ENCODE assay signal across 20 cellular contexts in the genomic region with DNA sequence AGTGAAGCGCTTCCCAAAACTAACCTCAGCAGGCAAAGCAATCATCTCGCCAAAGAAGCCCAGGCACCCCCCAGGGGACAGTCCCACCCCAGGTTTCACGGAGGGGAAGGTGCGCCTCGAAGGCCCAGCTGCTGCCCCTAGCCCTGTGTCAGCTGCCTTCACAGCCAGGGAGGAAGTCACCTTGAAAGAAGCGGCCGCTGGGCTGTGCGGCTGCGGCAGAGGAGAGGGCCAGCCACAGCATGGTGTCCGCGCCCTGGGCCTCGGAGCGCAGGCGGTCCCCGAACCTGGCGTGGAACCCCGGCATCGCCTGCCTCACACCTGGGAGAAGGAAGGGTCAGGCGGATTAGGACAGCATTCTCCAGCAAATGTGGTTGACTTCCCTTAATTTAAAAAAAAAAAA. TPM values are rescaled to one million over a fixed set of nuclear protein-coding genes. Genes with fewer than 3 reads are reported as not detected.
A peak's percentile ranks its signal among the peaks of the same experiment; 100 is the strongest.
DNase-seq lines count a peak whose midpoint lies in the region; ATAC-seq, FAIRE-seq and TF ChIP-seq lines count a peak whose summit lies in the region.
"Had no signal": no experiment of that assay in that cellular context is flagged by ENCODE, and none has a peak within 500 bp of the region (broad histone marks: within the 10 kb centered on the region; RNA-seq: fewer than 3 reads in every experiment).

No MANE protein-coding gene starts in this region.

- TF ChIP-seq RAD21 in GM12878 (IDR thresholded peaks at IDR 0.05; ENCODE audit: insufficient read depth, low read depth, low read length) = no peak

- in situ Hi-C loops in GM12878 (cut with MboI) = no loop called here

- H3K4me1 ChIP-seq in GM12878 (ENCODE audit: control insufficient read depth, insufficient read depth, low read length) = peaks cover 14% of the 10 kb centered on the region
- H3K4me1 ChIP-seq in ovary (ENCODE audit: insufficient read depth) = peaks cover 20% of the 10 kb centered on the region
- peaks cover 23 to 45% of the 10 kb centered on the region in 2 donors for H3K4me1 ChIP-seq in thoracic aorta (ENCODE audit: control insufficient read depth in 1 of 2, low read depth in 2 of 2)

- TF ChIP-seq EP300 in GM12878 (IDR thresholded peaks at IDR 0.05; ENCODE audit: borderline replicate concordance in 1 of 2, control insufficient read depth in 1 of 2, low read depth in 2 of 2, low read length in 2 of 2) = no peak
- no peak for TF ChIP-seq EP300 in ovary (IDR thresholded peaks at IDR 0.05)

- no peak overlapping the region for H2AFZ ChIP-seq in GM12878 (ENCODE audit: control insufficient read depth, low read depth, low read length)

- CTCF ChIA-PET in RWPE1 (lab: Yijun Ruan, JAX) = interaction anchor here (0.6 to 0.7 kb wide), 2 partner anchors 355 to 483 kb away, joined by 3 read pairs; no protein-coding TSS in a partner anchor
- CTCF ChIA-PET in GM12878 (lab: Yijun Ruan, JAX) = no interaction called here

- 92% methylated on average over 19 of the region's 19 CpGs for WGBS in GM12878 (ENCODE audit: insufficient coverage, insufficient replicate concordance, low lambda C conversion rate, missing lambda C conversion rate)
- WGBS in ovary, 3 donors = 93 to 95% (median 95%) methylated on average over 19 of the region's 19 CpGs

- RAD21 ChIA-PET in GM12878 (lab: Charles Lee; ENCODE audit: unreplicated experiment) = no interaction called here

- intact Hi-C loops in GM12878 (cut with micrococcal nuclease; ENCODE audit: unreplicated experiment) (no loop called here), ovary (cut with DNase I) (no loop called here)

- H3K27me3 ChIP-seq in GM12878 (replicated peaks in 1 of 2; ENCODE audit: control insufficient read depth in 2 of 2, insufficient read depth in 2 of 2, low read length in 1 of 2) = no peaks in the 10 kb centered on the region
- H3K27me3 ChIP-seq in ovary = no peaks in the 10 kb centered on the region
- no peaks in the 10 kb centered on the region for H3K27me3 ChIP-seq in thoracic aorta (replicated peaks; ENCODE audit: insufficient read depth)

- H3K27ac ChIP-seq in RWPE1 = peak overlapping the region; percentile 53; the same call in 1 of the 2 replicates
- no peak overlapping the region for H3K27ac ChIP-seq in GM12878 (ENCODE audit: control insufficient read depth, insufficient read depth)
- H3K27ac ChIP-seq in ovary = peak overlapping the region; percentile 67 to 97
- peak overlapping the region; percentile 80 to 84 for H3K27ac ChIP-seq in thoracic aorta
- H3K27ac ChIP-seq: VCaP had no signal

- H3K9ac ChIP-seq in GM12878 (ENCODE audit: control insufficient read depth, insufficient read depth, low read length) = no peak overlapping the region

- H3K36me3 ChIP-seq in GM12878 (ENCODE audit: control insufficient read depth in 2 of 2, insufficient read depth in 2 of 2, low read length in 1 of 2) = no peaks in the 10 kb centered on the region
- H3K36me3 ChIP-seq in ovary = no peaks in the 10 kb centered on the region
- no peaks in the 10 kb centered on the region for H3K36me3 ChIP-seq in thoracic aorta

- no peak for DNase-seq in RWPE1 (ENCODE audit: low spot score)
- DNase-seq in GM12878 (ENCODE audit: low read depth, low spot score) = no peak
- no peak for DNase-seq in ovary
- no peak for DNase-seq in thoracic aorta (ENCODE audit: low spot score)
- no peak for DNase-seq in iPS-NIHi7 (ENCODE audit: extremely low spot score)
- DNase-seq in NCI-H2196 treated with DMSO at 0.1 percent for 48 hours (lab: John Stamatoyannopoulos, UW; ENCODE audit: unreplicated experiment) = no peak
- DNase-seq: activated CD4-positive, alpha-beta T cell treated with anti-CD3 and anti-CD28 coated beads, Interleukin-2, amount 10 ng/mL, durations not matched to agents 24 days and 14 days; activated CD8-positive, alpha-beta memory T cell treated with anti-CD3 and anti-CD28 coated beads, Interleukin-2, amount 10 ng/mL, durations not matched to agents 7 days and 5 days; central memory CD4-positive, alpha-beta T cell; Kasumi-1; mucosa of descending colon; NCI-H1694; NCI-H526 treated with DMSO at 0.1 percent for 48 hours; RPMI8226 had no signal

- POLR2A ChIA-PET in RWPE1 (lab: Yijun Ruan, JAX; ENCODE audit: low non-redundant PET) = interaction anchor here (0.6 kb wide), 1 partner anchor 305 kb away, joined by 3 read pairs; no protein-coding TSS in a partner anchor
- POLR2A ChIA-PET in GM12878 (lab: Charles Lee) = no interaction called here

- no peak for ATAC-seq in GM12878
- no peak for ATAC-seq in thoracic aorta (ENCODE audit: insufficient number of reproducible peaks, low FRiP score, low read depth)
- ATAC-seq in GM19467 (IDR thresholded peaks at IDR 0.05; ENCODE audit: unreplicated experiment) = no peak
- ATAC-seq: activated CD8-positive, alpha-beta memory T cell treated with anti-CD3 and anti-CD28 coated beads, Interleukin-2, amount 10 ng/mL, durations not matched to agents 7 days and 5 days; mucosa of descending colon; SK-N-SH treated with all-trans-retinoic acid at 6 μM for 48 hours had no signal

- H3K4me3 ChIP-seq in GM12878 (no peak overlapping the region), ovary (no peak overlapping the region), thoracic aorta (no peak overlapping the region)
- H3K4me3 ChIP-seq: mucosa of descending colon had no signal

- TF ChIP-seq CTCF in RWPE1 (conservative IDR thresholded peaks at IDR 0.05; ENCODE audit: low read depth) = no peak
- no peak for TF ChIP-seq CTCF in GM12878 (IDR thresholded peaks at IDR 0.05 in 2 of 3, conservative IDR thresholded peaks at IDR 0.05 in 1 of 3; ENCODE audit: control insufficient read depth in 2 of 3, extremely low read depth in 1 of 3, insufficient read depth in 1 of 3, low read depth in 3 of 3, low read length in 3 of 3)
- TF ChIP-seq CTCF in ovary (IDR thresholded peaks at IDR 0.05) = no peak
- no peak for TF ChIP-seq CTCF in thoracic aorta (IDR thresholded peaks at IDR 0.05)

- no peaks in the 10 kb centered on the region for H3K79me2 ChIP-seq in GM12878 (ENCODE audit: control insufficient read depth, insufficient read depth, low read length)

- SMC1A ChIA-PET in GM12878 (lab: Charles Lee; ENCODE audit: uncharacterized antibody, unreplicated experiment) = no interaction called here

- H3K4me2 ChIP-seq in GM12878 (ENCODE audit: control insufficient read depth, insufficient read depth) = no peak overlapping the region

- H4K20me1 ChIP-seq in GM12878 (ENCODE audit: control insufficient read depth, insufficient read depth) = no peaks in the 10 kb centered on the region

- no TSS peak for BruUV-seq in GM12878 (replicated peaks; lab: Mats Ljungman, UMichigan)

- no peak for FAIRE-seq in GM12878 (lab: Jason Lieb, UNC)
- FAIRE-seq: D721Med, GM12891 had no signal

- no peaks in the 10 kb centered on the region for H3K9me3 ChIP-seq in GM12878 (replicated peaks; ENCODE audit: control insufficient read depth, insufficient read depth, low read length)
- no peaks in the 10 kb centered on the region for H3K9me3 ChIP-seq in ovary
- no peaks in the 10 kb centered on the region for H3K9me3 ChIP-seq in thoracic aorta
- H3K9me3 ChIP-seq: mucosa of descending colon had no signal

- TF ChIP-seq POLR2A in GM12878 (IDR thresholded peaks at IDR 0.05; ENCODE audit: low read depth, low read length) (peak; percentile 26; the same call in 1 of the 2 replicates), ovary (IDR thresholded peaks at IDR 0.05) (no peak)

TF ChIP-seq in GM12878, 131 proteins besides CTCF, POLR2A, EP300 and RAD21 (continues in another document):
- TF ChIP-seq CHD4 (IDR thresholded peaks at IDR 0.05) (no peak), SMARCA5 (IDR thresholded peaks at IDR 0.05) (no peak), FOS (IDR thresholded peaks at IDR 0.05; ENCODE audit: borderline replicate concordance, extremely low read depth, insufficient read length) (no peak), KLF5 (IDR thresholded peaks at IDR 0.05; ENCODE audit: partially characterized antibody) (no peak), SRF (IDR thresholded peaks at IDR 0.05; ENCODE audit: low read depth in 2 of 2, low read length in 2 of 2) (no peak), STAT1 (conservative IDR thresholded peaks at IDR 0.05) (no peak)
- TF ChIP-seq, protein P1, sequence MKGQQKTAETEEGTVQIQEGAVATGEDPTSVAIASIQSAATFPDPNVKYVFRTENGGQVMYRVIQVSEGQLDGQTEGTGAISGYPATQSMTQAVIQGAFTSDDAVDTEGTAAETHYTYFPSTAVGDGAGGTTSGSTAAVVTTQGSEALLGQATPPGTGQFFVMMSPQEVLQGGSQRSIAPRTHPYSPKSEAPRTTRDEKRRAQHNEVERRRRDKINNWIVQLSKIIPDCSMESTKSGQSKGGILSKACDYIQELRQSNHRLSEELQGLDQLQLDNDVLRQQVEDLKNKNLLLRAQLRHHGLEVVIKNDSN (IDR thresholded peaks at IDR 0.05; ENCODE audit: borderline replicate concordance, extremely low read length, insufficient read depth, low read depth, low read length) = no peak

RNA-seq across cellular contexts. Expression of gene DHRS12, which starts 35.0 kb away (rescaled TPM):
- 4.2 and 5.0 TPM in 2 replicates for total RNA-seq in GM12878 (2013; cell fraction: nucleolus; rRNA removed)
- 9.9 and 11.6 TPM in 2 replicates for total RNA-seq in GM12878 (2014; rRNA removed)
- total RNA-seq in GM12878 (2014; rRNA removed; fragmentation: Illumina TruSeq; extraction: Trizol) = 4.3 TPM in 2 replicates
- total RNA-seq in GM12878 (2021) = 7.0 and 7.7 TPM in 2 replicates
- polyA plus RNA-seq in GM12878 (2011; ENCODE audit: low read depth) = 3.4 TPM
- polyA plus RNA-seq in GM12878 (2011; rRNA removed) = 5.5 and 6.5 TPM in 2 replicates
- 4.8 and 5.9 TPM in 2 replicates for polyA plus RNA-seq in GM12878 (2011; cell fraction: cytosol; rRNA removed)
- polyA plus RNA-seq in GM12878 (2011; cell fraction: nucleus; rRNA removed) = 9.8 and 10.1 TPM in 2 replicates
- 6.4 and 7.2 TPM in 2 replicates for polyA plus RNA-seq in GM12878 (2012)
- polyA plus RNA-seq in GM12878 (2014; fragmentation: Illumina TruSeq; extraction: Trizol) = 7.8 and 9.0 TPM in 2 replicates
- 1 to 10 TPM; 2.9 to 4.0 TPM for polyA plus RNA-seq in GM12878 (2014; fragmentation: Nextera tagmentation; extraction: Ambion mirVana)
- polyA plus RNA-seq in GM12878 (2014; rRNA removed) = 8.8 and 11.9 TPM in 2 replicates
- polyA plus RNA-seq in GM12878 (2016; fragmentation: Nextera tagmentation; extraction: Ambion mirVana) = 10 to 100 TPM; 10.7 to 11.3 TPM
- polyA minus RNA-seq in GM12878 (2011; rRNA and poly(A)+ RNA removed) = 2.9 and 4.2 TPM in 2 replicates
- polyA minus RNA-seq in GM12878 (2011; cell fraction: cytosol; rRNA and poly(A)+ RNA removed) = 2.3 TPM in 1 of 2 replicates, not detected in the other
- polyA minus RNA-seq in GM12878 (2011; cell fraction: nucleus; rRNA and poly(A)+ RNA removed) = 3.6 and 5.7 TPM in 2 replicates
- 10 to 100 TPM in 6 of 7 donors, 1 to 10 TPM in 1; 9.7 to 19.7 (median 16.2) TPM for total RNA-seq in ovary
- polyA plus RNA-seq in ovary = 10 to 100 TPM; 24.9 to 29.1 TPM
- 10 to 100 TPM in 1 of 2 donors, 1 to 10 TPM in 1; 4.9 to 13.3 TPM for total RNA-seq in thoracic aorta
- total RNA-seq: Daoy had no signal
